ENCODE assay signal across 2 cellular contexts in genomic region chrX:46727445-46727844, GRCh38.
TF ChIP-seq lines count a peak whose summit lies in the region.

No MANE protein-coding gene starts in this region.

TF ChIP-seq in liver, 16 proteins besides CTCF, POLR2A, EP300 and RAD21:
- peak; percentile 43 for TF ChIP-seq SP1 (IDR thresholded peaks at IDR 0.05)
- TF ChIP-seq TAF1 (conservative IDR thresholded peaks at IDR 0.05) = no peak
- no peak for TF ChIP-seq FOXA1 (IDR thresholded peaks at IDR 0.05)
- TF ChIP-seq EGR1 (IDR thresholded peaks at IDR 0.05; ENCODE audit: low read depth in 2 of 2) = no peak
- peak in 1 of 2 donors; percentile 24 for TF ChIP-seq RXRA (IDR thresholded peaks at IDR 0.05)
- peak in 1 of 2 donors; percentile 61 for TF ChIP-seq HNF4A (conservative IDR thresholded peaks at IDR 0.05)
- TF ChIP-seq ZBTB33 (IDR thresholded peaks at IDR 0.05) = no peak
- no peak for TF ChIP-seq MAX (IDR thresholded peaks at IDR 0.05)

TF ChIP-seq in HepG2, 621 proteins besides CTCF, POLR2A, EP300 and RAD21:
- TF ChIP-seq LRRFIP1 (CRISPR knock-in tag; conservative IDR thresholded peaks at IDR 0.05) (no peak), ZNF281 (CRISPR knock-in tag; IDR thresholded peaks at IDR 0.05; ENCODE audit: borderline replicate concordance) (no peak), ZSCAN12 (CRISPR knock-in tag; IDR thresholded peaks at IDR 0.05) (no peak), NFIB (CRISPR knock-in tag; IDR thresholded peaks at IDR 0.05; ENCODE audit: borderline replicate concordance) (no peak), NONO (IDR thresholded peaks at IDR 0.05) (no peak), NONO (CRISPR knock-in tag; conservative IDR thresholded peaks at IDR 0.05) (no peak), HNRNPH1 (optimal IDR thresholded peaks at IDR 0.05; ENCODE audit: low read depth, low read length) (no peak), HBP1 (CRISPR knock-in tag; IDR thresholded peaks at IDR 0.05; ENCODE audit: low read depth) (no peak), ZSCAN25 (CRISPR knock-in tag; IDR thresholded peaks at IDR 0.05) (no peak), TEAD2 (CRISPR knock-in tag; IDR thresholded peaks at IDR 0.05) (no peak), HOMEZ (CRISPR knock-in tag; IDR thresholded peaks at IDR 0.05; ENCODE audit: low read depth) (no peak), ZNF143 (CRISPR knock-in tag; IDR thresholded peaks at IDR 0.05) (no peak), SSRP1 (CRISPR knock-in tag; IDR thresholded peaks at IDR 0.05) (no peak), ZNF839 (CRISPR knock-in tag; IDR thresholded peaks at IDR 0.05; ENCODE audit: borderline replicate concordance) (no peak), ISX (CRISPR knock-in tag; conservative IDR thresholded peaks at IDR 0.05) (no peak), ZNF350 (CRISPR knock-in tag; IDR thresholded peaks at IDR 0.05; ENCODE audit: borderline replicate concordance, low read depth) (no peak), KDM5B (CRISPR knock-in tag; IDR thresholded peaks at IDR 0.05; ENCODE audit: borderline replicate concordance) (no peak)
- TF ChIP-seq, protein P1, sequence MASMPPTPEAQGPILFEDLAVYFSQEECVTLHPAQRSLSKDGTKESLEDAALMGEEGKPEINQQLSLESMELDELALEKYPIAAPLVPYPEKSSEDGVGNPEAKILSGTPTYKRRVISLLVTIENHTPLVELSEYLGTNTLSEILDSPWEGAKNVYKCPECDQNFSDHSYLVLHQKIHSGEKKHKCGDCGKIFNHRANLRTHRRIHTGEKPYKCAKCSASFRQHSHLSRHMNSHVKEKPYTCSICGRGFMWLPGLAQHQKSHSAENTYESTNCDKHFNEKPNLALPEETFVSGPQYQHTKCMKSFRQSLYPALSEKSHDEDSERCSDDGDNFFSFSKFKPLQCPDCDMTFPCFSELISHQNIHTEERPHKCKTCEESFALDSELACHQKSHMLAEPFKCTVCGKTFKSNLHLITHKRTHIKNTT (CRISPR knock-in tag; IDR thresholded peaks at IDR 0.05) = no peak
